In the genomic region with DNA sequence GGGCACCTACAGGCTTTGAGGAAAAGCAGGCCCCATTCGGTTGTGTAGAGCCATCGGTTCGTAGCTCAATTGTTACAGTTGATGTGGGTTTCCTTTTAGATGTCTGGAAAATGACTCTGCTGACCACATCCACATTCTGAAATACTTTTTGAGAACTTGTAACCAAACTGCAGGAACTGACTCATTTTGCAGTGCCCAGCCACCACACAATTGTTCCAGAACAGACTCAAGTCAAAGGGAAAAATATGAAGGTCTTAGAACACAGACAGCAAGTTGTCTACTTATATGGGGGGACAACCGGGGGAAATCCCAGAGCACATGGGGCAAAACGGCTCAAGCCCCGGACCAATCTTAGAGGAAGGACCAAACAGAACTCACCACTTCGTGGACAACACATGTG, we compare ENCODE assay signal across 9 cellular contexts.
DNase-seq lines count a peak whose midpoint lies in the region; ATAC-seq and TF ChIP-seq lines count a peak whose summit lies in the region.
"Had no signal": no experiment of that assay in that cellular context is flagged by ENCODE, and none has a peak within 500 bp of the region (broad histone marks: within the 10 kb centered on the region; RNA-seq: fewer than 3 reads in every experiment).

No MANE protein-coding gene starts in this region.

- H3K4me3 Mint-ChIP-seq in activated naive CD4-positive, alpha-beta T cell treated with anti-CD3 and anti-CD28 coated beads, Interleukin-2, amount 50 U/mL, for 24 hours, result peak overlapping the region; percentile 85

- H3K9me3 ChIP-seq in HAP-1, result no peaks in the 10 kb centered on the region

- H3K36me3 ChIP-seq in HAP-1 (replicated peaks), result no peaks in the 10 kb centered on the region; the same call in 1 of the 2 replicates

- no peak overlapping the region for H3K4me3 ChIP-seq in HAP-1
- H3K4me3 ChIP-seq: lung had no signal

- ATAC-seq in GM21825 (IDR thresholded peaks at IDR 0.05; ENCODE audit: unreplicated experiment), result peak; percentile 35

- peaks cover 28% of the 10 kb centered on the region for H3K36me3 Mint-ChIP-seq in activated naive CD4-positive, alpha-beta T cell treated with anti-CD3 and anti-CD28 coated beads, Interleukin-2, amount 50 U/mL, for 24 hours

- TF ChIP-seq CTCF in GM13976 (IDR thresholded peaks at IDR 0.05; ENCODE audit: borderline replicate concordance, control extremely low read depth, extremely low read depth, insufficient read depth, missing control alignments), result no peak

- in situ Hi-C loops in GM13976 (cut with MboI; ENCODE audit: low sequenced_read_pairs, unreplicated experiment) (no loop called here), HAP-1 (cut with MboI; ENCODE audit: low sequenced_read_pairs) (no loop called here)

- peaks cover 4% of the 10 kb centered on the region; the same call in 1 of the 2 replicates for H3K4me1 ChIP-seq in HAP-1

- peaks cover 70% of the 10 kb centered on the region for H3K4me1 Mint-ChIP-seq in activated naive CD4-positive, alpha-beta T cell treated with anti-CD3 and anti-CD28 coated beads, Interleukin-2, amount 50 U/mL, for 24 hours

- no peaks in the 10 kb centered on the region for H3K27me3 Mint-ChIP-seq in activated naive CD4-positive, alpha-beta T cell treated with anti-CD3 and anti-CD28 coated beads, Interleukin-2, amount 50 U/mL, for 24 hours

- H3K9me3 Mint-ChIP-seq in activated naive CD4-positive, alpha-beta T cell treated with anti-CD3 and anti-CD28 coated beads, Interleukin-2, amount 50 U/mL, for 24 hours, result no peaks in the 10 kb centered on the region

- H3K27me3 ChIP-seq in HAP-1 (ENCODE audit: low read depth), result no peaks in the 10 kb centered on the region

- peak; percentile 88 for DNase-seq in EL
- peak; percentile 96 for DNase-seq in NOMO-1 treated with DMSO at 0.1 percent for 48 hours (lab: John Stamatoyannopoulos, UW; ENCODE audit: unreplicated experiment)
- peak; percentile 78 for DNase-seq in myocyte (ENCODE audit: low read depth)
- DNase-seq in GM13976 (ENCODE audit: low spot score), result no peak
- no peak for DNase-seq in NCI-H69 (lab: John Stamatoyannopoulos, UW)
- no peak for DNase-seq in HAP-1 (ENCODE audit: low spot score in 2 of 2)

- peak overlapping the region; percentile 98 for H3K27ac Mint-ChIP-seq in activated naive CD4-positive, alpha-beta T cell treated with anti-CD3 and anti-CD28 coated beads, Interleukin-2, amount 50 U/mL, for 24 hours

Comparison
In these comparisons a context has a peak if more than half of its experiments do, and no peak if none do; other contexts are left out.
1. DNase-seq: peak in EL (single experiment), NOMO-1 treated with DMSO at 0.1 percent for 48 hours (single experiment) and myocyte (single experiment); none in GM13976 (single experiment), NCI-H69 (single experiment) and HAP-1 (0 of 2).